Comparison of ENCODE assay signal across 13 cellular contexts in the genomic region with DNA sequence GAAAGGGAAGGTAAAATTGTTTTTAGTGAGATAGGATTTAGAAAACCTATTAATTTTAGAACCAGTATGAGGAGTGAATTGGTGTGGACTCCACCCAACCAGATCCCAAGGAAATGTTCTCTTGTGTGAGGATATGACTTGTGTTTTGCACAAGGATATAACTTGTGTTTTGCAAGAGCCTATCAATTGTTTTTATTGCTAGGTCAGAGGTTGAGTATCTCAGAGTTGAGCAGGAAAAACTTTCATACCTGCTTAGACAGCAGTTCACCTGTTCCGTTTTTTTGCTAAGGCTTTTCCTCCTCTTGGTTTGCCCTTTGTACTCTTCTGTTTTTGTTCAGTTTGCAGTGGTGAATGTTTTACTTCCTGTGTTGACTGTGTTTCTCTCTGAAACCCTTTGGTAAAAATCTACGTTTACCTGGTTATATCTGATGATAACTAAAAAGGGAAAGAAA. TPM values are rescaled to one million over a fixed set of nuclear protein-coding genes. Genes with fewer than 3 reads are reported as not detected.
DNase-seq lines count a peak whose midpoint lies in the region; ATAC-seq and TF ChIP-seq lines count a peak whose summit lies in the region.
"Had no signal": no experiment of that assay in that cellular context is flagged by ENCODE, and none has a peak within 500 bp of the region (broad histone marks: within the 10 kb centered on the region; RNA-seq: fewer than 3 reads in every experiment).

No MANE protein-coding gene starts in this region.

- H2BK15ac ChIP-seq in IMR-90 (ENCODE audit: low read depth, low read length) = no peak overlapping the region; the same call in 2 of the 3 replicates

- H3K79me1 ChIP-seq in IMR-90 (ENCODE audit: low read depth in 1 of 2, low read length in 2 of 2) = peaks cover 16 to 48% of the 10 kb centered on the region in 2 experiments; a peak in 3 of 4 replicates

- no peaks in the 10 kb centered on the region for H3K27me3 Mint-ChIP-seq in activated CD4-positive, alpha-beta memory T cell treated with anti-CD3 and anti-CD28 coated beads for 36 hours

- in situ Hi-C loops in IMR-90 (cut with MboI; ENCODE audit: low sequenced_read_pairs) = loop anchor here (25.0 kb wide), 1 partner anchor 311 kb away; the partner anchor contains the start of gene DHX8

- H3K4me1 Mint-ChIP-seq in activated CD4-positive, alpha-beta memory T cell treated with anti-CD3 and anti-CD28 coated beads for 36 hours (ENCODE audit: low read depth) = peaks cover 41% of the 10 kb centered on the region

- H3K4me3 Mint-ChIP-seq in activated CD4-positive, alpha-beta memory T cell treated with anti-CD3 and anti-CD28 coated beads for 36 hours = peak overlapping the region; percentile 7

- no peak for TF ChIP-seq POLR2A in IMR-90 (IDR thresholded peaks at IDR 0.05; ENCODE audit: low read depth, low read length)

- H3K9me2 ChIP-seq in hepatocyte (replicated peaks; ENCODE audit: insufficient read depth) = no peaks in the 10 kb centered on the region

- TF ChIP-seq CTCF in IMR-90 (conservative IDR thresholded peaks at IDR 0.05; ENCODE audit: low read depth, low read length) = no peak
- TF ChIP-seq CTCF in hepatocyte (IDR thresholded peaks at IDR 0.05; ENCODE audit: poor library complexity) = no peak

- H3K36me3 ChIP-seq in IMR-90 (ENCODE audit: control insufficient read depth, insufficient read depth, low read length) (peaks cover 29% of the 10 kb centered on the region), hepatocyte (replicated peaks; ENCODE audit: insufficient read depth, low read depth) (peaks cover 4% of the 10 kb centered on the region), skeletal muscle tissue (ENCODE audit: control insufficient read depth in 3 of 3, insufficient read depth in 3 of 3, low read length in 3 of 3) (peaks cover 22 to 41% (median 29%) of the 10 kb centered on the region in 3 donors)

- H3K4me2 ChIP-seq in IMR-90 (ENCODE audit: low read depth, low read length) (no peak overlapping the region; the same call in 1 of the 2 replicates), hepatocyte (peak overlapping the region; percentile 65)

- no CpG with 5 or more reads among the region's 2 CpGs for WGBS in IMR-90 (ENCODE audit: extremely low coverage in 2 of 2, insufficient read length in 1 of 2), 2 experiments
- 57% methylated on average over 2 of the region's 2 CpGs for WGBS in hepatocyte (ENCODE audit: low lambda C conversion rate, missing lambda C conversion rate)

- ATAC-seq in IMR-90 (ENCODE audit: low read depth) (no peak), GM19023 (IDR thresholded peaks at IDR 0.05; ENCODE audit: unreplicated experiment) (no peak)
- ATAC-seq: lower lobe of right lung had no signal

- H3K9me3 ChIP-seq in IMR-90 (ENCODE audit: control insufficient read depth, insufficient read depth, low read length) = no peaks in the 10 kb centered on the region
- no peaks in the 10 kb centered on the region for H3K9me3 ChIP-seq in hepatocyte (ENCODE audit: low read depth)
- H3K9me3 ChIP-seq in skeletal muscle tissue (ENCODE audit: control insufficient read depth in 3 of 3, low read length in 3 of 3) = no peaks in the 10 kb centered on the region
- H3K9me3 ChIP-seq: lower lobe of right lung had no signal

- peak overlapping the region; percentile 41; the same call in 1 of the 2 replicates for H3K18ac ChIP-seq in IMR-90 (ENCODE audit: low read depth, low read length)

- H2AK5ac ChIP-seq in IMR-90 (ENCODE audit: low read depth, low read length) = no peak overlapping the region

- H3K23ac ChIP-seq in IMR-90 (ENCODE audit: low read depth, low read length) = no peak overlapping the region

- H2AFZ ChIP-seq in IMR-90 (replicated peaks; ENCODE audit: low read length, poor library complexity) (no peak overlapping the region), hepatocyte (no peak overlapping the region)

- H4K5ac ChIP-seq in IMR-90 (ENCODE audit: low read depth, low read length) = no peak overlapping the region

- no peak overlapping the region for H3K14ac ChIP-seq in IMR-90 (replicated peaks; ENCODE audit: low read depth, low read length)

- TF ChIP-seq RAD21 in IMR-90 (IDR thresholded peaks at IDR 0.05; ENCODE audit: low read length) = no peak

- peaks cover 29% of the 10 kb centered on the region for H3K36me3 Mint-ChIP-seq in activated CD4-positive, alpha-beta memory T cell treated with anti-CD3 and anti-CD28 coated beads for 36 hours

- H3K79me2 ChIP-seq in hepatocyte = peaks cover 84% of the 10 kb centered on the region

- CTCF ChIA-PET in IMR-90 (lab: Yijun Ruan, JAX) = interaction anchor here (1.6 kb wide), 1 partner anchor 152 kb away, joined by 7 read pairs; the partner anchor contains the start of gene RND2
- CTCF ChIA-PET in activated CD4-positive, alpha-beta memory T cell treated with anti-CD3 and anti-CD28 coated beads for 36 hours (lab: Charles Lee) = interaction anchor here (0.9 kb wide), 1 partner anchor 185 kb away, joined by 3 read pairs; no protein-coding TSS in a partner anchor

- H3K9me1 ChIP-seq in IMR-90 (ENCODE audit: insufficient read depth, low read length) = no peaks in the 10 kb centered on the region

- H2BK5ac ChIP-seq in IMR-90 (ENCODE audit: low read depth, low read length, poor library complexity, severe bottlenecking) = peak overlapping the region; percentile 91

- H2BK120ac ChIP-seq in IMR-90 (ENCODE audit: low read depth, low read length) = no peak overlapping the region; the same call in 1 of the 2 replicates

- H3K4ac ChIP-seq in IMR-90 (ENCODE audit: low read depth, low read length) = no peak overlapping the region; the same call in 1 of the 2 replicates

- H3K27me3 ChIP-seq in IMR-90 (ENCODE audit: control insufficient read depth, insufficient read depth, low read length) (no peaks in the 10 kb centered on the region), hepatocyte (no peaks in the 10 kb centered on the region), skeletal muscle tissue (ENCODE audit: control insufficient read depth in 3 of 3, insufficient read depth in 3 of 3, low read length in 3 of 3) (no peaks in the 10 kb centered on the region)

- DNase-seq in IMR-90 = no peak
- no peak for DNase-seq in activated CD4-positive, alpha-beta memory T cell treated with anti-CD3 and anti-CD28 coated beads for 36 hours
- DNase-seq in hepatocyte (ENCODE audit: low spot score) = peak; percentile 50
- DNase-seq in posterior vena cava (ENCODE audit: low spot score) = no peak
- DNase-seq in A172 (ENCODE audit: low spot score) = no peak
- DNase-seq: amygdala; lower lobe of right lung; NCI-H1436; stimulated activated CD4-positive, alpha-beta T cell treated with anti-CD3 and anti-CD28 coated beads, Interleukin-15, amount 100 ng/mL, for 24 hours had no signal

- H4K20me1 ChIP-seq in IMR-90 (ENCODE audit: insufficient read depth, low read length) (peaks cover 11% of the 10 kb centered on the region; the same call in 1 of the 2 replicates), hepatocyte (ENCODE audit: insufficient read depth, poor library complexity, severe bottlenecking) (peaks cover 6% of the 10 kb centered on the region)

- H3K4me1 ChIP-seq in IMR-90 (ENCODE audit: control insufficient read depth, insufficient read depth, low read length) (peaks cover 2% of the 10 kb centered on the region; the same call in 1 of the 2 replicates), hepatocyte (ENCODE audit: insufficient read depth) (peaks cover 37% of the 10 kb centered on the region), skeletal muscle tissue (ENCODE audit: control insufficient read depth in 3 of 3, insufficient read depth in 3 of 3, low read length in 3 of 3) (peaks cover 31 to 32% (median 31%) of the 10 kb centered on the region in 3 donors)

- H3K9ac ChIP-seq in IMR-90 (ENCODE audit: low read depth, low read length) (no peak overlapping the region), skeletal muscle tissue (ENCODE audit: low read depth in 1 of 3, low read length in 3 of 3) (peak overlapping the region in 2 of 3 donors; percentile 13 to 46)

- H3K27ac Mint-ChIP-seq in activated CD4-positive, alpha-beta memory T cell treated with anti-CD3 and anti-CD28 coated beads for 36 hours = peak overlapping the region; percentile 96

- no peak overlapping the region for H2AK9ac ChIP-seq in IMR-90 (replicated peaks; ENCODE audit: low read depth, low read length, poor library complexity)

- no peak overlapping the region for H4K8ac ChIP-seq in IMR-90 (ENCODE audit: low read depth in 2 of 2, low read length in 2 of 2)

- H3K27ac ChIP-seq in IMR-90 (ENCODE audit: insufficient read depth, low read length) (no peak overlapping the region), hepatocyte (peak overlapping the region; percentile 79), skeletal muscle tissue (ENCODE audit: low read depth, low read length) (peak overlapping the region; percentile 22)
- H3K27ac ChIP-seq: lower lobe of right lung had no signal

- BruUV-seq in IMR-90 (replicated peaks; lab: Mats Ljungman, UMichigan) = no TSS peak

- POLR2A ChIA-PET in IMR-90 (lab: Charles Lee; ENCODE audit: unreplicated experiment) = no interaction called here
- POLR2A ChIA-PET in activated CD4-positive, alpha-beta memory T cell treated with anti-CD3 and anti-CD28 coated beads for 36 hours (lab: Charles Lee) = interaction anchor here (0.7 to 1.5 kb wide), 5 partner anchors 139 to 192 kb away, joined by 3 to 4 read pairs (median 4); partner anchors contain the start of gene RPL27

- H3K56ac ChIP-seq in IMR-90 (ENCODE audit: extremely low read depth, insufficient read depth, low read length) = no peak overlapping the region

- no peak overlapping the region for H4K91ac ChIP-seq in IMR-90 (ENCODE audit: insufficient read depth, low read depth, low read length)

- intact Hi-C loops in IMR-90 (cut with micrococcal nuclease) = no loop called here
- intact Hi-C loops in activated CD4-positive, alpha-beta memory T cell treated with anti-CD3 and anti-CD28 coated beads for 36 hours (cut with micrococcal nuclease) = no loop called here
- intact Hi-C loops in posterior vena cava (cut with DNase I) = loop anchor here (10.0 kb wide), 2 partner anchors 151 to 161 kb away; partner anchors contain the start of genes RND2 (in 1 of the 2) and VAT1 (in 1 of the 2)

- H3K9me3 Mint-ChIP-seq in activated CD4-positive, alpha-beta memory T cell treated with anti-CD3 and anti-CD28 coated beads for 36 hours = no peaks in the 10 kb centered on the region

- no peak overlapping the region for H2BK20ac ChIP-seq in IMR-90 (ENCODE audit: low read depth, low read length)

- H3K4me3 ChIP-seq in IMR-90 (ENCODE audit: insufficient read depth, low read depth, low read length) = no peak overlapping the region
- no peak overlapping the region for H3K4me3 ChIP-seq in hepatocyte
- H3K4me3 ChIP-seq in skeletal muscle tissue (ENCODE audit: low read length in 3 of 3) = no peak overlapping the region
- H3K4me3 ChIP-seq: lower lobe of right lung had no signal

- dilution Hi-C loops in IMR-90 (cut with HindIII; ENCODE audit: low sequenced_read_pairs, unreplicated experiment) = no loop called here

RNA-seq across cellular contexts. Expression of gene NBR1, which starts 5.1 kb away (rescaled TPM):
- total RNA-seq in IMR-90 (2012; rRNA removed) = 105 and 132 TPM in 2 replicates
- 47.7 and 52.4 TPM in 2 replicates for polyA plus RNA-seq in IMR-90 (2012; rRNA removed)
- 24.9 and 33.5 TPM in 2 replicates for polyA plus RNA-seq in IMR-90 (2012; cell fraction: cytosol; rRNA removed)
- polyA plus RNA-seq in IMR-90 (2012; cell fraction: nucleus; rRNA removed; ENCODE audit: low replicate concordance) = 9.6 and 31.7 TPM in 2 replicates
- total RNA-seq in activated CD4-positive, alpha-beta memory T cell treated with anti-CD3 and anti-CD28 coated beads for 36 hours = 10 to 100 TPM; 62.0 to 65.9 TPM
- total RNA-seq in hepatocyte = 82.4 and 82.7 TPM in 2 replicates
- polyA plus RNA-seq in hepatocyte = 37.6 and 37.7 TPM in 2 replicates
- total RNA-seq in skeletal muscle tissue = 56.9 TPM
- 10 to 100 TPM; 64.7 to 69.1 TPM for total RNA-seq in posterior vena cava
- 81.9 and 93.0 TPM in 2 replicates for total RNA-seq in A172 (2014; rRNA removed; shearing (Covaris generic))

RNA-seq across cellular contexts. Expression of gene TMEM106A, which starts 35.5 kb away (rescaled TPM):
- total RNA-seq in IMR-90 (2012; rRNA removed) (1.4 and 2.2 TPM in 2 replicates), hepatocyte (6.7 and 11.4 TPM in 2 replicates), skeletal muscle tissue (5.2 TPM), posterior vena cava (10 to 100 TPM; 18.4 to 19.9 TPM)
- polyA plus RNA-seq in IMR-90 (2012; rRNA removed) (7.4 and 7.5 TPM in 2 replicates), hepatocyte (7.2 and 8.4 TPM in 2 replicates)
- 4.9 and 5.4 TPM in 2 replicates for polyA plus RNA-seq in IMR-90 (2012; cell fraction: cytosol; rRNA removed)
- 14.9 and 16.3 TPM in 2 replicates for polyA plus RNA-seq in IMR-90 (2012; cell fraction: nucleus; rRNA removed; ENCODE audit: low replicate concordance)
- 10 to 100 TPM; 10.1 to 10.4 TPM for total RNA-seq in activated CD4-positive, alpha-beta memory T cell treated with anti-CD3 and anti-CD28 coated beads for 36 hours
- total RNA-seq in A172 (2014; rRNA removed; shearing (Covaris generic)) = 4.9 and 5.3 TPM in 2 replicates

RNA-seq across cellular contexts. Expression of gene BRCA1, which starts 51.0 kb away (rescaled TPM):
- total RNA-seq in IMR-90 (2012; rRNA removed) = 17.7 and 20.0 TPM in 2 replicates
- polyA plus RNA-seq in IMR-90 (2012; rRNA removed) = 8.3 and 9.5 TPM in 2 replicates
- 3.0 and 6.3 TPM in 2 replicates for polyA plus RNA-seq in IMR-90 (2012; cell fraction: cytosol; rRNA removed)
- 4.9 and 7.4 TPM in 2 replicates for polyA plus RNA-seq in IMR-90 (2012; cell fraction: nucleus; rRNA removed; ENCODE audit: low replicate concordance)
- total RNA-seq in activated CD4-positive, alpha-beta memory T cell treated with anti-CD3 and anti-CD28 coated beads for 36 hours = 100 to 1,000 TPM in 1 of 2 experiments, 10 to 100 TPM in 1; 92.8 to 103 TPM
- total RNA-seq in hepatocyte = 4.8 and 8.0 TPM in 2 replicates
- polyA plus RNA-seq in hepatocyte = 6.2 and 7.0 TPM in 2 replicates
- 17.2 TPM for total RNA-seq in skeletal muscle tissue
- 1 to 10 TPM; 4.6 to 5.9 TPM for total RNA-seq in posterior vena cava
- 46.0 and 51.1 TPM in 2 replicates for total RNA-seq in A172 (2014; rRNA removed; shearing (Covaris generic))

RNA-seq across cellular contexts. Expression of gene CCDC200, which starts 52.3 kb away (rescaled TPM):
- not detected in 2 replicates for total RNA-seq in IMR-90 (2012; rRNA removed)
- polyA plus RNA-seq in IMR-90 (2012; rRNA removed) = not detected in 2 replicates
- not detected in 2 replicates for polyA plus RNA-seq in IMR-90 (2012; cell fraction: cytosol; rRNA removed)
- polyA plus RNA-seq in IMR-90 (2012; cell fraction: nucleus; rRNA removed; ENCODE audit: low replicate concordance) = not detected in 2 replicates
- not detected for total RNA-seq in activated CD4-positive, alpha-beta memory T cell treated with anti-CD3 and anti-CD28 coated beads for 36 hours
- not detected in 2 replicates for total RNA-seq in hepatocyte
- polyA plus RNA-seq in hepatocyte = 2.8 and 3.2 TPM in 2 replicates
- total RNA-seq in skeletal muscle tissue = not detected
- not detected for total RNA-seq in posterior vena cava
- not detected in 2 replicates for total RNA-seq in A172 (2014; rRNA removed; shearing (Covaris generic))
- total RNA-seq: H4, lower lobe of right lung had no signal
- polyA plus RNA-seq: esophagus had no signal

RNA-seq across cellular contexts. Expression of gene RNU2-1, which starts 57.6 kb away (rescaled TPM):
- total RNA-seq in IMR-90 (2012; rRNA removed) (not detected in 2 replicates), hepatocyte (not detected in 2 replicates), skeletal muscle tissue (not detected), posterior vena cava (over 10,000 TPM; 14,833 to 15,009 TPM)
- polyA plus RNA-seq in IMR-90 (2012; rRNA removed) (not detected in 2 replicates), hepatocyte (2.9 TPM in 1 of 2 replicates, not detected in the other)
- polyA plus RNA-seq in IMR-90 (2012; cell fraction: cytosol; rRNA removed) = not detected in 2 replicates
- polyA plus RNA-seq in IMR-90 (2012; cell fraction: nucleus; rRNA removed; ENCODE audit: low replicate concordance) = not detected in 2 replicates
- total RNA-seq in activated CD4-positive, alpha-beta memory T cell treated with anti-CD3 and anti-CD28 coated beads for 36 hours = 1,000 to 10,000 TPM; 5,509 to 5,687 TPM
- total RNA-seq in A172 (2014; rRNA removed; shearing (Covaris generic)) = not detected in 2 replicates
- total RNA-seq: H4 had no signal
- polyA plus RNA-seq: esophagus had no signal

Comparison
In these comparisons a context has a peak if more than half of its experiments do, and no peak if none do; other contexts are left out.
1. intact Hi-C loops: an anchor here in posterior vena cava (10.0 kb wide); none called in IMR-90 and activated CD4-positive, alpha-beta memory T cell treated with anti-CD3 and anti-CD28 coated beads for 36 hours.